In the genomic region with DNA sequence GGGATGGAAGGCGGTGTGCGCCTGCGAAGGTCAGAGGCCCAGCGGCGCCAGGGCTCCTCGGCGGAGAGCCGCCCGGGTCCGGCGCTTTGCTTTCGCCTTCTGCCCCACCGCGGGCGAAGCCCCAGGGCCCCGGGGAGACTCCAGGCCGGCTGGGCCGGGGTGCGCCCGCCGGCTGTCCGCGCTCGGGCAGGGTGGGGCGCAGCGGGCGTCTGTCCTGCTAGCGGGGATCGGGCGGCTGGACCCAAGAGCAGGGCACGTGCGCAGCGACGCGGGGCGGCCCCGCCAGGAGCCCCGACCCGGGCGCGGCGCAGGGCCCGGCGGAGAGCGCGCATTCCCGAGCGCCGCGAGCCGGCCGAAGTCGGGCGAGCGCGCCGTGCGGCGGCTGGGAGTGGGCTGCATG, we compare ENCODE assay signal across 9 cellular contexts. TPM values are rescaled to one million over a fixed set of nuclear protein-coding genes. Genes with fewer than 3 reads are reported as not detected.
DNase-seq lines count a peak whose midpoint lies in the region; ATAC-seq and TF ChIP-seq lines count a peak whose summit lies in the region.
"Had no signal": no experiment of that assay in that cellular context is flagged by ENCODE, and none has a peak within 500 bp of the region (broad histone marks: within the 10 kb centered on the region; RNA-seq: fewer than 3 reads in every experiment).

No MANE protein-coding gene starts in this region.

- ATAC-seq in GM19372 (IDR thresholded peaks at IDR 0.05; ENCODE audit: low read depth, unreplicated experiment) (peak; percentile 32), heart left ventricle (peak in 2 of 4 donors; percentile 19 to 26), HG03108 (IDR thresholded peaks at IDR 0.05; ENCODE audit: unreplicated experiment) (no peak)

- TF ChIP-seq POLR2A in heart left ventricle (IDR thresholded peaks at IDR 0.05) = no peak

- TF ChIP-seq CTCF in RWPE1 (conservative IDR thresholded peaks at IDR 0.05; ENCODE audit: low read depth) (no peak), heart left ventricle (IDR thresholded peaks at IDR 0.05) (no peak)

- CTCF ChIA-PET in RWPE1 (lab: Yijun Ruan, JAX) = interaction anchor here (0.8 kb wide), 1 partner anchor 254 kb away, joined by 3 read pairs; no protein-coding TSS in a partner anchor

- H3K27ac ChIP-seq in RWPE1 (peak overlapping the region; percentile 71), heart left ventricle (no peak overlapping the region), skin epidermis (no peak overlapping the region)

- no peaks in the 10 kb centered on the region for H3K36me3 ChIP-seq in heart left ventricle

- peaks cover 9 to 67% (median 34%) of the 10 kb centered on the region in 9 donors for H3K27me3 ChIP-seq in heart left ventricle

- intact Hi-C loops in heart left ventricle (cut with DNase I) = loop anchor here in 1 of 10 donors (5.0 kb wide), 1 partner anchor 207 kb away; no protein-coding TSS in a partner anchor
- intact Hi-C loops in posterior vena cava (cut with DNase I) = no loop called here

- H3K4me3 ChIP-seq in heart left ventricle (peak overlapping the region in 11 of 12 donors; percentile 14 to 65 (median 53)), skin epidermis (peak overlapping the region; percentile 27 to 51 (median 42))

- peaks cover 0 to 21% (median 1%) of the 10 kb centered on the region in 12 donors for H3K4me1 ChIP-seq in heart left ventricle

- POLR2A ChIA-PET in RWPE1 (lab: Yijun Ruan, JAX; ENCODE audit: low non-redundant PET) = interaction anchor here (1.2 kb wide), 1 partner anchor 166 kb away, joined by 6 read pairs; no protein-coding TSS in a partner anchor

- DNase-seq in RWPE1 (ENCODE audit: low spot score) = peak; percentile 54
- DNase-seq in heart left ventricle = no peak
- no peak for DNase-seq in CD1c-positive myeloid dendritic cell (ENCODE audit: extremely low spot score)
- DNase-seq in posterior vena cava (ENCODE audit: low spot score) = no peak
- no peak for DNase-seq in NCI-H1417 treated with DMSO at 0.1 percent for 48 hours (lab: John Stamatoyannopoulos, UW)
- DNase-seq: KBM-7 had no signal

- H3K9me3 ChIP-seq in heart left ventricle = no peaks in the 10 kb centered on the region

- 4 to 9% (median 5%) methylated on average over 16 to 59 of the region's 59 CpGs for WGBS in heart left ventricle, 4 donors

RNA-seq across cellular contexts. Expression of a gene that starts 0.6 kb away (rescaled TPM):
- total RNA-seq in heart left ventricle (10 to 100 TPM in 2 of 9 donors, 1 to 10 TPM in 6, under 1 TPM in 1; 0.82 to 37.1 (median 4.7) TPM), posterior vena cava (10 to 100 TPM; 26.6 to 29.9 TPM)
- polyA plus RNA-seq in heart left ventricle = 1 to 10 TPM in 1 of 2 donors, under 1 TPM in 1; 0.91 to 6.3 TPM

RNA-seq across cellular contexts. Expression of a gene that starts 40.1 kb away (rescaled TPM):
- 10 to 100 TPM in 1 of 9 donors, 1 to 10 TPM in 8; 1.4 to 12.7 (median 2.1) TPM for total RNA-seq in heart left ventricle
- 1 to 10 TPM; 1.3 to 2.1 TPM for polyA plus RNA-seq in heart left ventricle
- 10 to 100 TPM; 22.3 to 24.9 TPM for total RNA-seq in posterior vena cava
